8 cellular contexts compared by ENCODE assay signal in genomic region chr5:149445739-149446369, GRCh38.
DNase-seq lines count a peak whose midpoint lies in the region; ATAC-seq and TF ChIP-seq lines count a peak whose summit lies in the region.

No MANE protein-coding gene starts in this region.

- H3K4me1 Mint-ChIP-seq in CD8-positive, alpha-beta memory T cell: peaks cover 0 to 2% (median 0%) of the 10 kb centered on the region in 3 donors
- peaks cover 69% of the 10 kb centered on the region for H3K4me1 Mint-ChIP-seq in nephron progenitor cell
- H3K4me1 Mint-ChIP-seq in immature natural killer cell: no peaks in the 10 kb centered on the region

- peak overlapping the region in 1 of 8 donors; percentile 32 for H3K27ac Mint-ChIP-seq in CD8-positive, alpha-beta memory T cell
- H3K27ac Mint-ChIP-seq in nephron progenitor cell (peak overlapping the region; percentile 83), immature natural killer cell (no peak overlapping the region)

- H3K4me1 ChIP-seq in CD8-positive, alpha-beta memory T cell (ENCODE audit: insufficient read depth, low read length): no peaks in the 10 kb centered on the region
- peaks cover 0 to 30% of the 10 kb centered on the region in 2 donors for H3K4me1 ChIP-seq in esophagus (ENCODE audit: control insufficient read depth in 2 of 2, insufficient read depth in 2 of 2, low read length in 1 of 2)

- TF ChIP-seq CTCF in nephron progenitor cell (IDR thresholded peaks at IDR 0.05): no peak

- no peak for DNase-seq in CD8-positive, alpha-beta memory T cell
- DNase-seq in NCI-H446 treated with DMSO at 0.1 percent for 48 hours (lab: John Stamatoyannopoulos, UW) (peak; percentile 78), nephron progenitor cell (no peak), immature natural killer cell (no peak)
- no peak for DNase-seq in activated CD4-positive, alpha-beta T cell treated with anti-CD3 and anti-CD28 coated beads for 1 hour

- peaks cover 0 to 1% (median 0%) of the 10 kb centered on the region in 5 donors for H3K9me3 Mint-ChIP-seq in CD8-positive, alpha-beta memory T cell
- peaks cover 11% of the 10 kb centered on the region for H3K9me3 Mint-ChIP-seq in nephron progenitor cell
- no peaks in the 10 kb centered on the region for H3K9me3 Mint-ChIP-seq in immature natural killer cell

- no peak overlapping the region for H3K4me3 Mint-ChIP-seq in CD8-positive, alpha-beta memory T cell
- H3K4me3 Mint-ChIP-seq in nephron progenitor cell (no peak overlapping the region), immature natural killer cell (no peak overlapping the region)

- no peaks in the 10 kb centered on the region for H3K9me3 ChIP-seq in CD8-positive, alpha-beta memory T cell (ENCODE audit: low read length)
- peaks cover 0 to 2% of the 10 kb centered on the region in 2 donors for H3K9me3 ChIP-seq in esophagus (ENCODE audit: control insufficient read depth in 2 of 2, insufficient read depth in 1 of 2, low read depth in 1 of 2, low read length in 1 of 2)

- H3K27ac ChIP-seq in CD8-positive, alpha-beta memory T cell (ENCODE audit: low read depth, low read length): peak overlapping the region; percentile 70
- H3K27ac ChIP-seq in esophagus (ENCODE audit: low read depth in 2 of 2, low read length in 1 of 2): peak overlapping the region; percentile 32 to 64

- no peaks in the 10 kb centered on the region for H3K27me3 ChIP-seq in CD8-positive, alpha-beta memory T cell (ENCODE audit: insufficient read depth, low read length, poor library complexity, severe bottlenecking)
- H3K27me3 ChIP-seq in esophagus (ENCODE audit: control insufficient read depth in 1 of 2, insufficient read depth in 2 of 2, low read length in 2 of 2): no peaks in the 10 kb centered on the region

- H3K27me3 Mint-ChIP-seq in CD8-positive, alpha-beta memory T cell: peaks cover 7 to 8% of the 10 kb centered on the region in 2 donors
- H3K27me3 Mint-ChIP-seq in nephron progenitor cell (ENCODE audit: low read depth, poor library complexity): peaks cover 7% of the 10 kb centered on the region
- H3K27me3 Mint-ChIP-seq in immature natural killer cell (ENCODE audit: low read depth in 3 of 3): peaks cover 0 to 1% (median 0%) of the 10 kb centered on the region in 3 donors

- ATAC-seq in GM21447 (IDR thresholded peaks at IDR 0.05; ENCODE audit: unreplicated experiment) (no peak), GM19467 (IDR thresholded peaks at IDR 0.05; ENCODE audit: unreplicated experiment) (no peak)

- POLR2A ChIA-PET in CD8-positive, alpha-beta memory T cell (lab: Charles Lee): no interaction called here

- WGBS in esophagus, 2 donors: 40 to 52% methylated on average over 9 of the region's 9 CpGs

- H3K36me3 Mint-ChIP-seq in CD8-positive, alpha-beta memory T cell: no peaks in the 10 kb centered on the region
- H3K36me3 Mint-ChIP-seq in nephron progenitor cell (ENCODE audit: low read depth) (no peaks in the 10 kb centered on the region), immature natural killer cell (no peaks in the 10 kb centered on the region)

- H3K4me3 ChIP-seq in CD8-positive, alpha-beta memory T cell (ENCODE audit: low read length): no peak overlapping the region
- H3K4me3 ChIP-seq in esophagus (ENCODE audit: low read depth in 1 of 2, low read length in 2 of 2): no peak overlapping the region

- no peaks in the 10 kb centered on the region for H3K36me3 ChIP-seq in CD8-positive, alpha-beta memory T cell (ENCODE audit: insufficient read depth, low read length)
- no peaks in the 10 kb centered on the region for H3K36me3 ChIP-seq in esophagus (ENCODE audit: control insufficient read depth in 2 of 2, insufficient read depth in 2 of 2, low read length in 1 of 2)

- CTCF ChIA-PET in CD8-positive, alpha-beta memory T cell (lab: Charles Lee): interaction anchor here (1.1 to 4.7 kb wide), 3 partner anchors 106 to 119 kb away, joined by 4 to 17 read pairs (median 5); partner anchors contain the start of gene CSNK1A1
